1 cellular context compared by ENCODE assay signal in genomic region chr5:139787568-139788293, GRCh38.
A peak's percentile ranks its signal among the peaks of the same experiment; 100 is the strongest.
TF ChIP-seq lines count a peak whose summit lies in the region.

No MANE protein-coding gene starts in this region.

TF ChIP-seq in K562, 482 proteins besides CTCF, POLR2A, EP300 and RAD21 (continued from another document and continues in another):
- TF ChIP-seq E2F1 (CRISPR knock-in tag; IDR thresholded peaks at IDR 0.05) (peak; percentile 49; the same call in 1 of the 2 replicates), ZSCAN29 (IDR thresholded peaks at IDR 0.05) (peak; percentile 60; the same call in 1 of the 2 replicates), ZFPM2 (CRISPR knock-in tag; IDR thresholded peaks at IDR 0.05) (no peak), XRCC5 (IDR thresholded peaks at IDR 0.05; ENCODE audit: low read depth, low read length) (peak; percentile 61; the same call in 1 of the 2 replicates), HNRNPLL (IDR thresholded peaks at IDR 0.05; ENCODE audit: low read depth, low read length, poor library complexity, severe bottlenecking) (peak; percentile 29), CXXC5 (CRISPR knock-in tag; IDR thresholded peaks at IDR 0.05) (peak; percentile 54), PREB (CRISPR knock-in tag; IDR thresholded peaks at IDR 0.05) (peak; percentile 95), NRF1 (conservative IDR thresholded peaks at IDR 0.05 in 1 of 2, IDR thresholded peaks at IDR 0.05 in 1 of 2) (peak; percentile 27 to 49; a peak in 3 of 4 replicates), ZNF511 (CRISPR knock-in tag; IDR thresholded peaks at IDR 0.05) (peak; percentile 67; the same call in 1 of the 2 replicates), FIP1L1 (IDR thresholded peaks at IDR 0.05; ENCODE audit: low read depth, low read length, poor library complexity, severe bottlenecking) (peak; percentile 52), VEZF1 (CRISPR knock-in tag; IDR thresholded peaks at IDR 0.05) (peak; percentile 99), NFIC (IDR thresholded peaks at IDR 0.05) (0 out of 2 replicates have a peak, but pooled peaks have one; percentile 27), TFAP4 (CRISPR knock-in tag; IDR thresholded peaks at IDR 0.05; ENCODE audit: borderline replicate concordance) (peak; percentile 44; the same call in 1 of the 2 replicates), DEAF1 (CRISPR knock-in tag; IDR thresholded peaks at IDR 0.05) (peak; percentile 97), E2F6 (IDR thresholded peaks at IDR 0.05; ENCODE audit: borderline replicate concordance in 1 of 2, extremely low read depth in 1 of 2, insufficient read depth in 1 of 2, insufficient read length in 1 of 2, low read depth in 1 of 2, low read length in 1 of 2, poor library complexity in 1 of 2, severe bottlenecking in 1 of 2) (peak in 1 of 2 experiments; percentile 36), STAT6 (CRISPR knock-in tag; IDR thresholded peaks at IDR 0.05) (peak; percentile 64; the same call in 1 of the 2 replicates), THAP12 (CRISPR knock-in tag; IDR thresholded peaks at IDR 0.05) (no peak), ESRRA (IDR thresholded peaks at IDR 0.05; ENCODE audit: borderline replicate concordance, low read depth) (0 out of 2 replicates have a peak, but pooled peaks have one; percentile 18), TOE1 (IDR thresholded peaks at IDR 0.05; ENCODE audit: borderline replicate concordance) (peak; percentile 46; the same call in 1 of the 2 replicates), TOE1 (CRISPR knock-in tag; IDR thresholded peaks at IDR 0.05; ENCODE audit: borderline replicate concordance, low read depth) (no peak), MAZ (CRISPR knock-in tag; conservative IDR thresholded peaks at IDR 0.05 in 1 of 2, IDR thresholded peaks at IDR 0.05 in 1 of 2) (peak; percentile 82 to 94), BHLHE40 (IDR thresholded peaks at IDR 0.05; ENCODE audit: low read length) (peak; percentile 10; the same call in 1 of the 2 replicates), LEF1 (IDR thresholded peaks at IDR 0.05) (no peak), RB1 (IDR thresholded peaks at IDR 0.05; ENCODE audit: low read depth) (peak; percentile 77), AFF4 (CRISPR knock-in tag; IDR thresholded peaks at IDR 0.05) (peak; percentile 39; the same call in 1 of the 2 replicates), LCOR (CRISPR knock-in tag; IDR thresholded peaks at IDR 0.05) (peak; percentile 65; the same call in 1 of the 2 replicates), SMC3 (conservative IDR thresholded peaks at IDR 0.05; ENCODE audit: insufficient read depth, low read depth, low read length) (peak; percentile 96), PTRF (tag; IDR thresholded peaks at IDR 0.05) (no peak), MTA2 (IDR thresholded peaks at IDR 0.05; ENCODE audit: low read depth) (no peak), TCF3 (CRISPR knock-in tag; IDR thresholded peaks at IDR 0.05) (no peak), ZBTB7A (IDR thresholded peaks at IDR 0.05; ENCODE audit: borderline replicate concordance, control insufficient read depth, low read depth, low read length) (peak; percentile 33; the same call in 1 of the 2 replicates)
